ENCODE assay signal across 8 cellular contexts in the genomic region with DNA sequence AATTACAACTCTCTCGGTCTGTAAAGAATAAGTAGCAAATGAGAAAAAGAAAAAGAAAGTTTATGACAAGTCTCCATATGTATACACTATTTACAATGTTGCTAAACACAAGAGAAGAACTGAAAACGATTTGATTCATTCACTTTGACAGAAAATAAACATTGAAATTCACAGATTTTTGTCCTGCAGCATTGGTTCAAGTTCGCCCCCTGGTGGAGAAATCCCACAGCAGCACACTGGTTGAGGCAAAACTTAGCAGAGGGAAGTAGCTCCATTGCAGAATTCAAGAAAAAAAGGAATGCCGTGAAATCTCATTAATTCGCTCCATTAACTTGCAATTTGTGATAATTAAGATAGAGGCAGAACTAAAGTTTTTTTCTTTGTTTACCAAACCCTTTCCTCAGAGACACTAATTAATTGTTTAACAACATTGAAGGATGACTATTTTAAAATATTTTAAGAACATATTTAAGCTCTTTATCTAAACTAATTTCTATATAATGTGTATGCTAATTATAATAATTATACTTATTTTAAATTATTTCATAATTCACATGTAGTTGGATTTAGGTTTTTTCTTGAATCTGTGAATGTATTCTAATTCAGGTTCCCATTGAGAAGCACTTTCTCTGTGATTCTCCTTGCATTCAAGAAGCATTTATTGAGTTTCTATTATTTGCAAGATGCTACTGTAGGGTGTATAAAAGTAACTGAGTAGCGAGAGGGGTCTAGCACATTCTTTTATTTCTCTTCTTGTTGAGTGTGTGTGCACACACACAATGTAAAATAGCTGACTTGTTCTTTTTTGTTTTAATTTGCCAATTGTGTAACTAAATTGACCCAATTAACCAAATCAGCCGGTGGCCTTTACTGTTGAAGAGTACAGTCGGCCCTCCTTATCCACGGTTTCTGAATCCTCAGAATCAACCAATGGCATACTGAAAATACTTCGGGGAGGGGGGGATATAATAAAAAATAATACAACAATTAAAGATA.
A peak's percentile ranks its signal among the peaks of the same experiment; 100 is the strongest.
DNase-seq lines count a peak whose midpoint lies in the region; ATAC-seq, FAIRE-seq and TF ChIP-seq lines count a peak whose summit lies in the region.

No MANE protein-coding gene starts in this region.

- no peak overlapping the region for H4K8ac ChIP-seq in H9 (replicated peaks; ENCODE audit: insufficient read length, low read depth, low read length)
- H4K8ac ChIP-seq in H1 (ENCODE audit: extremely low read depth, insufficient read depth, low read length) = no peak overlapping the region

- no peak for TF ChIP-seq EP300 in H1 (IDR thresholded peaks at IDR 0.05; ENCODE audit: borderline replicate concordance in 1 of 2, low read depth in 2 of 2, low read length in 2 of 2)

- H3K9ac ChIP-seq in H9 (ENCODE audit: extremely low read depth, insufficient read length, low read length) = no peak overlapping the region
- no peak overlapping the region for H3K9ac ChIP-seq in H1 (replicated peaks in 1 of 4; ENCODE audit: extremely low read depth in 1 of 4, low read depth in 3 of 4, low read length in 3 of 4)

- H3K27me3 ChIP-seq in H9 (ENCODE audit: insufficient read depth, low read length) = no peaks in the 10 kb centered on the region
- no peaks in the 10 kb centered on the region for H3K27me3 ChIP-seq in H1 (replicated peaks in 1 of 4; ENCODE audit: control insufficient read depth in 3 of 4, extremely low read depth in 1 of 4, insufficient read depth in 3 of 4, low read length in 3 of 4)

- no peak overlapping the region for H2BK12ac ChIP-seq in H9 (ENCODE audit: insufficient read length, low read depth, low read length)
- H2BK12ac ChIP-seq in H1 (ENCODE audit: low read depth, low read length) = no peak overlapping the region

- H3K79me1 ChIP-seq in H9 (ENCODE audit: insufficient read depth, low read depth, low read length, poor library complexity, severe bottlenecking) (no peaks in the 10 kb centered on the region), H1 (ENCODE audit: low read depth, low read length) (no peaks in the 10 kb centered on the region)

- H3K4me3 ChIP-seq in H1 (ENCODE audit: extremely low read depth in 1 of 4, insufficient read depth in 2 of 4, low read depth in 3 of 4, low read length in 4 of 4) (no peak overlapping the region), mucosa of descending colon (no peak overlapping the region)

- H2AFZ ChIP-seq in H9 (ENCODE audit: low read length) (no peak overlapping the region), H1 (ENCODE audit: low read length) (no peak overlapping the region)

- peak; percentile 89 to 90 for TF ChIP-seq RAD21 in H1 (IDR thresholded peaks at IDR 0.05 in 1 of 2, conservative IDR thresholded peaks at IDR 0.05 in 1 of 2; ENCODE audit: low read depth in 2 of 2, low read length in 2 of 2)

- H3K56ac ChIP-seq in H9 (ENCODE audit: insufficient read length, low read depth, low read length) (no peak overlapping the region), H1 (replicated peaks; ENCODE audit: insufficient read length, low read depth, low read length) (no peak overlapping the region)

- TF ChIP-seq CTCF in H9 (conservative IDR thresholded peaks at IDR 0.05) = peak; percentile 98
- peak; percentile 73 to 89 (median 80) for TF ChIP-seq CTCF in H1 (IDR thresholded peaks at IDR 0.05; ENCODE audit: control extremely low read depth in 1 of 3, insufficient read depth in 1 of 3, low read depth in 1 of 3, low read length in 3 of 3)
- TF ChIP-seq CTCF in mucosa of descending colon (IDR thresholded peaks at IDR 0.05) = peak; percentile 92

- H2BK5ac ChIP-seq in H9 (ENCODE audit: insufficient read length, low read length) (no peak overlapping the region), H1 (ENCODE audit: low read depth, low read length) (no peak overlapping the region)

- H2BK20ac ChIP-seq in H9 (ENCODE audit: low read depth, low read length, poor library complexity, severe bottlenecking) = no peak overlapping the region
- H2BK20ac ChIP-seq in H1 (ENCODE audit: low read length) = no peak overlapping the region

- H3K18ac ChIP-seq in H9 (ENCODE audit: insufficient read length, low read depth, low read length) (no peak overlapping the region), H1 (ENCODE audit: extremely low read depth, low read length) (no peak overlapping the region)

- H3K36me3 Mint-ChIP-seq in H9 (ENCODE audit: insufficient read depth in 1 of 3, low read depth in 3 of 3) = no peaks in the 10 kb centered on the region
- H3K36me3 Mint-ChIP-seq in activated CD8-positive, alpha-beta T cell treated with anti-CD3 and anti-CD28 coated beads, Interleukin-2, amount 10 ng/mL, durations not matched to agents 7 days and 5 days (ENCODE audit: low read depth) = no peaks in the 10 kb centered on the region

- no peak for TF ChIP-seq POLR2A in H1 (IDR thresholded peaks at IDR 0.05; ENCODE audit: control extremely low read depth in 1 of 2, low read depth in 2 of 2, low read length in 2 of 2)

- H2BK15ac ChIP-seq in H9 (ENCODE audit: low read depth, low read length) (no peak overlapping the region), H1 (ENCODE audit: low read length) (no peak overlapping the region)

- CTCF ChIA-PET in activated CD8-positive, alpha-beta T cell treated with anti-CD3 and anti-CD28 coated beads, Interleukin-2, amount 10 ng/mL, durations not matched to agents 7 days and 5 days (lab: Charles Lee) = interaction anchor here (0.6 to 1.6 kb wide), 34 partner anchors 9 to 527 kb away, joined by 3 to 16 read pairs (median 4); no protein-coding TSS in a partner anchor
- CTCF ChIA-PET in H1 (lab: Charles Lee; ENCODE audit: partially characterized antibody) = interaction anchor here (0.6 to 5.6 kb wide), 60 partner anchors 8 to 1291 kb away, joined by 3 to 112 read pairs (median 4); a partner anchor contains a TSS

- peak; percentile 97 for FAIRE-seq in H1 (lab: Jason Lieb, UNC)

- H3K9me3 ChIP-seq in H9 (ENCODE audit: control insufficient read depth, low read depth, low read length) = no peaks in the 10 kb centered on the region
- H3K9me3 ChIP-seq in H1 (ENCODE audit: insufficient read depth in 2 of 2, low read depth in 1 of 2, low read length in 1 of 2) = no peaks in the 10 kb centered on the region
- H3K9me3 ChIP-seq in mucosa of descending colon = no peaks in the 10 kb centered on the region

- H3K4me3 Mint-ChIP-seq in H9 = no peak overlapping the region
- no peak overlapping the region for H3K4me3 Mint-ChIP-seq in activated CD8-positive, alpha-beta T cell treated with anti-CD3 and anti-CD28 coated beads, Interleukin-2, amount 10 ng/mL, durations not matched to agents 7 days and 5 days

- H2AK5ac ChIP-seq in H9 (ENCODE audit: insufficient read length, low read length) (no peak overlapping the region), H1 (ENCODE audit: low read depth, low read length) (no peak overlapping the region)

- peak; percentile 55 for ATAC-seq in activated CD8-positive, alpha-beta T cell treated with anti-CD3 and anti-CD28 coated beads, Interleukin-2, amount 10 ng/mL, durations not matched to agents 7 days and 5 days
- ATAC-seq in mucosa of descending colon (peak; percentile 53), HG02642 (IDR thresholded peaks at IDR 0.05; ENCODE audit: poor library complexity, unreplicated experiment) (no peak)

- H3K23ac ChIP-seq in H9 (ENCODE audit: insufficient read length, low read depth, low read length) (no peak overlapping the region), H1 (ENCODE audit: insufficient read length) (no peak overlapping the region)

- H3K4me1 Mint-ChIP-seq in H9 = peaks cover 33 to 37% of the 10 kb centered on the region in 2 experiments
- H3K4me1 Mint-ChIP-seq in activated CD8-positive, alpha-beta T cell treated with anti-CD3 and anti-CD28 coated beads, Interleukin-2, amount 10 ng/mL, durations not matched to agents 7 days and 5 days (ENCODE audit: low read depth) = no peaks in the 10 kb centered on the region

- in situ Hi-C loops in G401 (cut with HindIII; ENCODE audit: low sequenced_read_pairs) = no loop called here

- H3K4me2 ChIP-seq in H9 (ENCODE audit: insufficient read depth, insufficient read length, low read length) = no peak overlapping the region
- H3K4me2 ChIP-seq in H1 (ENCODE audit: insufficient read depth in 1 of 2, low read depth in 2 of 2, low read length in 2 of 2) = no peak overlapping the region

- no CpG with 5 or more reads among the region's 10 CpGs for WGBS in H9 (ENCODE audit: extremely low coverage, insufficient read length, low lambda C conversion rate)
- WGBS in H1 (ENCODE audit: extremely low coverage in 1 of 2, insufficient coverage in 1 of 2, insufficient read length in 1 of 2, insufficient replicate concordance in 2 of 2, low coverage in 1 of 2, low lambda C conversion rate in 2 of 2, missing lambda C conversion rate in 1 of 2), 2 experiments = 62% methylated on average over 10 of the region's 10 CpGs; no CpG with 5 or more reads in 1 of the 2 experiments

- H3K79me2 ChIP-seq in H9 (ENCODE audit: insufficient read depth, low read length) (no peaks in the 10 kb centered on the region), H1 (ENCODE audit: control insufficient read depth in 1 of 2, insufficient read depth in 2 of 2, low read length in 2 of 2) (no peaks in the 10 kb centered on the region)

- H4K5ac ChIP-seq in H9 (ENCODE audit: insufficient read length, low read depth, low read length) = no peak overlapping the region
- H4K5ac ChIP-seq in H1 (ENCODE audit: insufficient read length, low read depth, low read length) = no peak overlapping the region

- no peak overlapping the region for H3T11ph ChIP-seq in H9 (ENCODE audit: low read length)

- H3K23me2 ChIP-seq in H9 (ENCODE audit: insufficient read length, low read depth, low read length, poor library complexity, severe bottlenecking) (no peaks in the 10 kb centered on the region), H1 (ENCODE audit: low read depth, low read length) (no peaks in the 10 kb centered on the region)

- H4K91ac ChIP-seq in H9 (ENCODE audit: insufficient read length, low read depth, low read length) (no peak overlapping the region), H1 (replicated peaks; ENCODE audit: insufficient read length, low read length) (no peak overlapping the region)

- H3K27ac ChIP-seq in H9 (ENCODE audit: insufficient read length, low read depth, low read length) (no peak overlapping the region), H1 (ENCODE audit: low read depth, low read length) (no peak overlapping the region)

- H3K27me3 Mint-ChIP-seq in H9 (ENCODE audit: low read depth) = no peaks in the 10 kb centered on the region
- peaks cover 11% of the 10 kb centered on the region for H3K27me3 Mint-ChIP-seq in activated CD8-positive, alpha-beta T cell treated with anti-CD3 and anti-CD28 coated beads, Interleukin-2, amount 10 ng/mL, durations not matched to agents 7 days and 5 days (ENCODE audit: low read depth)

- peak; percentile 63 for DNase-seq in G401 (ENCODE audit: low spot score)
- DNase-seq in H9 = peak; percentile 61
- DNase-seq in NCI-H226 = peak; percentile 26
- peak; percentile 70 for DNase-seq in activated CD8-positive, alpha-beta T cell treated with anti-CD3 and anti-CD28 coated beads, Interleukin-2, amount 10 ng/mL, durations not matched to agents 7 days and 5 days
- peak; percentile 39 to 82 for DNase-seq in H1 (ENCODE audit: low read depth in 1 of 2, low spot score in 2 of 2)
- DNase-seq in mucosa of descending colon = peak in 2 of 3 donors; percentile 67 to 88
- DNase-seq in stimulated activated CD8-positive, alpha-beta memory T cell treated with anti-CD3 and anti-CD28 coated beads, Interleukin-7, amount 100 ng/mL, for 24 hours (ENCODE audit: low read depth) = peak; percentile 33

- H3K4me1 ChIP-seq in H9 (ENCODE audit: insufficient read depth, low read length) (peaks cover 8% of the 10 kb centered on the region; the same call in 1 of the 2 replicates), H1 (replicated peaks in 1 of 4; ENCODE audit: control insufficient read depth in 3 of 4, insufficient read depth in 4 of 4, low read length in 3 of 4) (0 out of 7 replicates have a peak, but pooled peaks cover 0 to 2% (median 0%) of the 10 kb centered on the region in 4 experiments), mucosa of descending colon (ENCODE audit: low read depth) (no peaks in the 10 kb centered on the region)

- H2BK120ac ChIP-seq in H9 (ENCODE audit: low read depth, low read length, poor library complexity, severe bottlenecking) (no peak overlapping the region), H1 (replicated peaks; ENCODE audit: low read depth, low read length) (no peak overlapping the region)

- H3K27ac Mint-ChIP-seq in H9 = no peak overlapping the region; a peak in 2 of 7 replicates
- no peak overlapping the region for H3K27ac Mint-ChIP-seq in activated CD8-positive, alpha-beta T cell treated with anti-CD3 and anti-CD28 coated beads, Interleukin-2, amount 10 ng/mL, durations not matched to agents 7 days and 5 days

- H3K14ac ChIP-seq in H9 (ENCODE audit: insufficient read depth, low read length) (no peak overlapping the region), H1 (ENCODE audit: insufficient read length) (no peak overlapping the region)

- POLR2A ChIA-PET in activated CD8-positive, alpha-beta T cell treated with anti-CD3 and anti-CD28 coated beads, Interleukin-2, amount 10 ng/mL, durations not matched to agents 7 days and 5 days (lab: Charles Lee) = no interaction called here
- POLR2A ChIA-PET in H1 (lab: Charles Lee; ENCODE audit: partially characterized antibody) = no interaction called here

- H3K36me3 ChIP-seq in H1 (ENCODE audit: control insufficient read depth in 2 of 4, insufficient read depth in 4 of 4, low read length in 3 of 4) = no peaks in the 10 kb centered on the region
- H3K36me3 ChIP-seq in mucosa of descending colon (ENCODE audit: low read depth) = no peaks in the 10 kb centered on the region

- no peaks in the 10 kb centered on the region for H3K9me3 Mint-ChIP-seq in H9
- no peaks in the 10 kb centered on the region for H3K9me3 Mint-ChIP-seq in activated CD8-positive, alpha-beta T cell treated with anti-CD3 and anti-CD28 coated beads, Interleukin-2, amount 10 ng/mL, durations not matched to agents 7 days and 5 days (ENCODE audit: insufficient read depth)

- peaks cover 2% of the 10 kb centered on the region for H4K20me1 ChIP-seq in H9 (ENCODE audit: control insufficient read depth, insufficient read depth, insufficient read length)
- no peaks in the 10 kb centered on the region for H4K20me1 ChIP-seq in H1 (replicated peaks in 1 of 2; ENCODE audit: control insufficient read depth in 1 of 2, insufficient read depth in 2 of 2, low read length in 2 of 2)

- H3K4ac ChIP-seq in H9 (ENCODE audit: low read depth, low read length) = no peak overlapping the region
- H3K4ac ChIP-seq in H1 (replicated peaks; ENCODE audit: insufficient read length, low read depth, low read length) = no peak overlapping the region

- intact Hi-C loops in mucosa of descending colon (cut with DNase I, micrococcal nuclease) = loop anchor here (1.0 to 5.0 kb wide), 2 partner anchors 106 to 108 kb away; no protein-coding TSS in a partner anchor

Comparison
In these comparisons a context has a peak if more than half of its experiments do, and no peak if none do; other contexts are left out.
1. DNase-seq: peak in every context shown above with its lines; median percentile 78 in mucosa of descending colon; 70 in activated CD8-positive, alpha-beta T cell treated with anti-CD3 and anti-CD28 coated beads, Interleukin-2, amount 10 ng/mL, durations not matched to agents 7 days and 5 days; 63 in G401; 61 in H9; 60 in H1; 33 in stimulated activated CD8-positive, alpha-beta memory T cell treated with anti-CD3 and anti-CD28 coated beads, Interleukin-7, amount 100 ng/mL, for 24 hours; 26 in NCI-H226.